1 cellular context compared by ENCODE assay signal in genomic region chr1:233614743-233615521, GRCh38.
TF ChIP-seq lines count a peak whose summit lies in the region.

No MANE protein-coding gene starts in this region.

TF ChIP-seq in K562, 482 proteins besides CTCF, POLR2A, EP300 and RAD21 (continued from another document):
- 0 out of 2 replicates have a peak, but pooled peaks have one; percentile 19 for TF ChIP-seq MGA (IDR thresholded peaks at IDR 0.05)
- no peak for TF ChIP-seq YBX1 (IDR thresholded peaks at IDR 0.05)
- no peak for TF ChIP-seq ZNF280A (IDR thresholded peaks at IDR 0.05; ENCODE audit: low read depth, partially characterized antibody)
- peak; percentile 36; the same call in 1 of the 2 replicates for TF ChIP-seq L3MBTL2 (IDR thresholded peaks at IDR 0.05)
- TF ChIP-seq, protein P1, sequence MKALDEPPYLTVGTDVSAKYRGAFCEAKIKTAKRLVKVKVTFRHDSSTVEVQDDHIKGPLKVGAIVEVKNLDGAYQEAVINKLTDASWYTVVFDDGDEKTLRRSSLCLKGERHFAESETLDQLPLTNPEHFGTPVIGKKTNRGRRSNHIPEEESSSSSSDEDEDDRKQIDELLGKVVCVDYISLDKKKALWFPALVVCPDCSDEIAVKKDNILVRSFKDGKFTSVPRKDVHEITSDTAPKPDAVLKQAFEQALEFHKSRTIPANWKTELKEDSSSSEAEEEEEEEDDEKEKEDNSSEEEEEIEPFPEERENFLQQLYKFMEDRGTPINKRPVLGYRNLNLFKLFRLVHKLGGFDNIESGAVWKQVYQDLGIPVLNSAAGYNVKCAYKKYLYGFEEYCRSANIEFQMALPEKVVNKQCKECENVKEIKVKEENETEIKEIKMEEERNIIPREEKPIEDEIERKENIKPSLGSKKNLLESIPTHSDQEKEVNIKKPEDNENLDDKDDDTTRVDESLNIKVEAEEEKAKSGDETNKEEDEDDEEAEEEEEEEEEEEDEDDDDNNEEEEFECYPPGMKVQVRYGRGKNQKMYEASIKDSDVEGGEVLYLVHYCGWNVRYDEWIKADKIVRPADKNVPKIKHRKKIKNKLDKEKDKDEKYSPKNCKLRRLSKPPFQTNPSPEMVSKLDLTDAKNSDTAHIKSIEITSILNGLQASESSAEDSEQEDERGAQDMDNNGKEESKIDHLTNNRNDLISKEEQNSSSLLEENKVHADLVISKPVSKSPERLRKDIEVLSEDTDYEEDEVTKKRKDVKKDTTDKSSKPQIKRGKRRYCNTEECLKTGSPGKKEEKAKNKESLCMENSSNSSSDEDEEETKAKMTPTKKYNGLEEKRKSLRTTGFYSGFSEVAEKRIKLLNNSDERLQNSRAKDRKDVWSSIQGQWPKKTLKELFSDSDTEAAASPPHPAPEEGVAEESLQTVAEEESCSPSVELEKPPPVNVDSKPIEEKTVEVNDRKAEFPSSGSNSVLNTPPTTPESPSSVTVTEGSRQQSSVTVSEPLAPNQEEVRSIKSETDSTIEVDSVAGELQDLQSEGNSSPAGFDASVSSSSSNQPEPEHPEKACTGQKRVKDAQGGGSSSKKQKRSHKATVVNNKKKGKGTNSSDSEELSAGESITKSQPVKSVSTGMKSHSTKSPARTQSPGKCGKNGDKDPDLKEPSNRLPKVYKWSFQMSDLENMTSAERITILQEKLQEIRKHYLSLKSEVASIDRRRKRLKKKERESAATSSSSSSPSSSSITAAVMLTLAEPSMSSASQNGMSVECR (CRISPR knock-in tag; IDR thresholded peaks at IDR 0.05), result peak; percentile 48; the same call in 1 of the 2 replicates
- TF ChIP-seq CHD4 (IDR thresholded peaks at IDR 0.05; ENCODE audit: insufficient read depth, insufficient replicate concordance, low read depth, low read length, poor library complexity, severe bottlenecking), result peak; percentile 38
- TF ChIP-seq ZNF146 (CRISPR knock-in tag; IDR thresholded peaks at IDR 0.05; ENCODE audit: unreplicated experiment), result no peak
- TF ChIP-seq, protein P2, sequence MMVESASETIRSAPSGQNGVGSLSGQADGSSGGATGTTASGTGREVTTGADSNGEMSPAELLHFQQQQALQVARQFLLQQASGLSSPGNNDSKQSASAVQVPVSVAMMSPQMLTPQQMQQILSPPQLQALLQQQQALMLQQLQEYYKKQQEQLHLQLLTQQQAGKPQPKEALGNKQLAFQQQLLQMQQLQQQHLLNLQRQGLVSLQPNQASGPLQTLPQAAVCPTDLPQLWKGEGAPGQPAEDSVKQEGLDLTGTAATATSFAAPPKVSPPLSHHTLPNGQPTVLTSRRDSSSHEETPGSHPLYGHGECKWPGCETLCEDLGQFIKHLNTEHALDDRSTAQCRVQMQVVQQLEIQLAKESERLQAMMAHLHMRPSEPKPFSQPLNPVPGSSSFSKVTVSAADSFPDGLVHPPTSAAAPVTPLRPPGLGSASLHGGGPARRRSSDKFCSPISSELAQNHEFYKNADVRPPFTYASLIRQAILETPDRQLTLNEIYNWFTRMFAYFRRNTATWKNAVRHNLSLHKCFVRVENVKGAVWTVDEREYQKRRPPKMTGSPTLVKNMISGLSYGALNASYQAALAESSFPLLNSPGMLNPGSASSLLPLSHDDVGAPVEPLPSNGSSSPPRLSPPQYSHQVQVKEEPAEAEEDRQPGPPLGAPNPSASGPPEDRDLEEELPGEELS (CRISPR knock-in tag; IDR thresholded peaks at IDR 0.05; ENCODE audit: borderline replicate concordance), result no peak
- no peak for TF ChIP-seq ZBTB8A (IDR thresholded peaks at IDR 0.05; ENCODE audit: partially characterized antibody)
- 0 out of 2 replicates have a peak, but pooled peaks have one; percentile 25 for TF ChIP-seq MAFG (tag; conservative IDR thresholded peaks at IDR 0.05)
- TF ChIP-seq CEBPB (tag; IDR thresholded peaks at IDR 0.05), result peak; percentile 36; the same call in 1 of the 2 replicates
- TF ChIP-seq MECOM (CRISPR knock-in tag; IDR thresholded peaks at IDR 0.05), result no peak
- TF ChIP-seq DACH1 (IDR thresholded peaks at IDR 0.05; ENCODE audit: partially characterized antibody), result no peak
- TF ChIP-seq KLF6 (CRISPR knock-in tag; IDR thresholded peaks at IDR 0.05; ENCODE audit: borderline replicate concordance), result no peak
- no peak for TF ChIP-seq POLR2AphosphoS2 (IDR thresholded peaks at IDR 0.05; ENCODE audit: low read length)
- no peak for TF ChIP-seq NUFIP1 (IDR thresholded peaks at IDR 0.05; ENCODE audit: partially characterized antibody)
- TF ChIP-seq PHF21A (IDR thresholded peaks at IDR 0.05; ENCODE audit: borderline replicate concordance, low read depth), result no peak
- TF ChIP-seq ARID3B (CRISPR knock-in tag; IDR thresholded peaks at IDR 0.05; ENCODE audit: borderline replicate concordance), result no peak
- no peak for TF ChIP-seq CREB3 (tag; conservative IDR thresholded peaks at IDR 0.05; ENCODE audit: low read depth)
- no peak for TF ChIP-seq HNRNPUL1 (IDR thresholded peaks at IDR 0.05; ENCODE audit: low read length)
- no peak for TF ChIP-seq ZNF431 (CRISPR knock-in tag; IDR thresholded peaks at IDR 0.05)
- no peak for TF ChIP-seq ZNF76 (CRISPR knock-in tag; IDR thresholded peaks at IDR 0.05; ENCODE audit: borderline replicate concordance)
- TF ChIP-seq XRCC4 (IDR thresholded peaks at IDR 0.05; ENCODE audit: extremely low read depth, insufficient read depth, insufficient read length), result no peak
- TF ChIP-seq ZNF121 (CRISPR knock-in tag; conservative IDR thresholded peaks at IDR 0.05), result no peak
- TF ChIP-seq BACH1 (tag; IDR thresholded peaks at IDR 0.05), result no peak
- TF ChIP-seq HNRNPL (IDR thresholded peaks at IDR 0.05; ENCODE audit: low read depth, low read length), result no peak
